23 cellular contexts compared by ENCODE assay signal in the genomic region with DNA sequence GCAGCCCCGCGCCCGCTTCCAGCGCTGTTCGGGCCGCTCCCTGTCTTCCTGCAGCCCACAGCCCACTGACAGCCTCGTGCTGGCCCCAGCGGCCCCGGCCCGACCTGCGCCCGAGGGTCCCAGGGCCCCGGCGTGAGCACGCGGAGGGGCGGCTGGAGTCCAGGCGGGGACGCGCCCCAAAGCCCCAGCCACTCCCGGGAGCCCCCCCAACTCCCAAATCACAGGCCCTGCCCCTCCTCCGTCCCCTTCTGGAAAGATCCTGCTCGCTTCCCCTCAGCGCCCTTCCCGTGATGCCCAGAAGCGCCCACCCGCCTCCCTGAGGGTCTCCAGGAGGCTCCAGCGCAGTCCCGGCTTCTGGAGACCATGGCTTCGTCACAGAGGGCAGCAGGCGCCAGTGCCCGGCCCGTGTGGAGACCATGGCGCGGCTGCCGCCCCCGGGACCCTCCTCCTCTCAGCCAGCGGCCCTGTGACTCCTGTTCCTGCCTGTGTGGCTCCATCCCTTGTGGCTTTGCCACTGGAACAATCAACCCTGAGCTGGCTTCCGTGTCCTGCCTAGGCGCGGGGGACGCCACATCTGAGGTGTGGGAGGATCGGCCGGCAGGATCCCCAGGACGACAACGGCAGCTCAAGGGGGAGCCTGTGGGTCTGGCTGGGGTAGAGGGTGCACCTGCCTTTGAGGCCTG. TPM values are rescaled to one million over a fixed set of nuclear protein-coding genes. Genes with fewer than 3 reads are reported as not detected.
DNase-seq lines count a peak whose midpoint lies in the region; ATAC-seq, FAIRE-seq and TF ChIP-seq lines count a peak whose summit lies in the region.
"Had no signal": no experiment of that assay in that cellular context is flagged by ENCODE, and none has a peak within 500 bp of the region (broad histone marks: within the 10 kb centered on the region; RNA-seq: fewer than 3 reads in every experiment).

No MANE protein-coding gene starts in this region.

- intact Hi-C loops in right cardiac atrium (cut with DNase I) (no loop called here), left ventricle myocardium inferior (cut with micrococcal nuclease) (no loop called here), lower lobe of right lung (cut with DNase I) (no loop called here)

- peak; percentile 70 for FAIRE-seq in urothelium cell line (lab: Jason Lieb, UNC)
- FAIRE-seq: A549, D721Med, GM12892, GM19239, H54, K562 had no signal

- 61% methylated on average over 46 of the region's 46 CpGs for WGBS in right cardiac atrium

- H3K9me3 ChIP-seq in right cardiac atrium (ENCODE audit: control insufficient read depth, low read length) (no peaks in the 10 kb centered on the region), left ventricle myocardium inferior (replicated peaks) (no peaks in the 10 kb centered on the region), NT2/D1 (ENCODE audit: insufficient read depth, low read length) (no peaks in the 10 kb centered on the region), lower lobe of right lung (no peaks in the 10 kb centered on the region)
- H3K9me3 ChIP-seq: A549 had no signal

- no peaks in the 10 kb centered on the region for H3K4me1 ChIP-seq in right cardiac atrium (ENCODE audit: control insufficient read depth, insufficient read depth, low read length)
- H3K4me1 ChIP-seq in left ventricle myocardium inferior, result peaks cover 35% of the 10 kb centered on the region
- peaks cover 21% of the 10 kb centered on the region for H3K4me1 ChIP-seq in NT2/D1 (ENCODE audit: insufficient read depth, insufficient read length)
- H3K4me1 ChIP-seq in lower lobe of right lung, result peaks cover 20% of the 10 kb centered on the region

- H3K4me3 ChIP-seq in right cardiac atrium (ENCODE audit: low read length) (no peak overlapping the region), left ventricle myocardium inferior (no peak overlapping the region), NT2/D1 (ENCODE audit: insufficient read length, low read depth) (no peak overlapping the region), lower lobe of right lung (no peak overlapping the region)
- H3K4me3 ChIP-seq: A549, K562 had no signal

- no peaks in the 10 kb centered on the region for H3K36me3 ChIP-seq in left ventricle myocardium inferior
- no peaks in the 10 kb centered on the region for H3K36me3 ChIP-seq in NT2/D1 (ENCODE audit: insufficient read depth, insufficient read length, low read length)
- no peaks in the 10 kb centered on the region for H3K36me3 ChIP-seq in lower lobe of right lung

- no peak for ATAC-seq in right cardiac atrium
- no peak for ATAC-seq in lower lobe of right lung
- no peak for ATAC-seq in omental fat pad (ENCODE audit: low FRiP score)
- ATAC-seq in HG02588 (IDR thresholded peaks at IDR 0.05; ENCODE audit: unreplicated experiment), result no peak
- ATAC-seq: CD8-positive, alpha-beta T cell; K562 had no signal

- no peak for TF ChIP-seq CTCF in left ventricle myocardium inferior (IDR thresholded peaks at IDR 0.05; ENCODE audit: borderline replicate concordance)
- TF ChIP-seq CTCF in lower lobe of right lung (IDR thresholded peaks at IDR 0.05), result no peak
- no peak for TF ChIP-seq CTCF in omental fat pad (IDR thresholded peaks at IDR 0.05)

- DNase-seq in right cardiac atrium (peak in 2 of 3 donors; percentile 47 to 51), left ventricle myocardium inferior (no peak), NT2/D1 (ENCODE audit: low read depth, low spot score) (no peak), lower lobe of right lung (peak; percentile 37), urothelium cell line (ENCODE audit: low spot score) (no peak), omental fat pad (ENCODE audit: low spot score) (no peak)
- DNase-seq in activated CD4-positive, alpha-beta T cell treated with anti-CD3 and anti-CD28 coated beads, Interleukin-2, amount 50 U/mL, for 1 hour, result no peak
- DNase-seq: CD8-positive, alpha-beta T cell; COR-L47; DMS153; DND-41; GDM1 had no signal

- peak overlapping the region; percentile 18 for H3K9ac ChIP-seq in NT2/D1 (ENCODE audit: insufficient read length, low read depth)

- H3K27me3 ChIP-seq in right cardiac atrium (ENCODE audit: control insufficient read depth, insufficient read depth) (no peaks in the 10 kb centered on the region), left ventricle myocardium inferior (ENCODE audit: low read depth) (peaks cover 92% of the 10 kb centered on the region), NT2/D1 (ENCODE audit: insufficient read depth, insufficient read length) (peaks cover 24% of the 10 kb centered on the region), lower lobe of right lung (ENCODE audit: low read depth) (peaks cover 85% of the 10 kb centered on the region)

- H3K27ac ChIP-seq in right cardiac atrium (ENCODE audit: low read length) (no peak overlapping the region), left ventricle myocardium inferior (replicated peaks) (no peak overlapping the region), lower lobe of right lung (no peak overlapping the region)
- H3K27ac ChIP-seq: A549, HL-60 had no signal

RNA-seq across cellular contexts. Expression of a gene that starts 3.9 kb away (rescaled TPM):
- total RNA-seq in right cardiac atrium (1 to 10 TPM; 2.3 to 7.5 (median 4.6) TPM), left ventricle myocardium inferior (1.4 TPM), lower lobe of right lung (not detected), omental fat pad (not detected)
- polyA plus RNA-seq in right cardiac atrium, result 1.0 TPM
- total RNA-seq: CD8-positive, alpha-beta T cell had no signal
- polyA plus RNA-seq: A549, AG04450, BJ, CD14-positive monocyte, K562 had no signal

RNA-seq across cellular contexts. Expression of a gene that starts 16.5 kb away (rescaled TPM):
- total RNA-seq in right cardiac atrium, result not detected
- not detected for polyA plus RNA-seq in right cardiac atrium
- not detected for total RNA-seq in left ventricle myocardium inferior
- not detected for total RNA-seq in lower lobe of right lung
- not detected for total RNA-seq in omental fat pad
- total RNA-seq: CD8-positive, alpha-beta T cell had no signal
- polyA plus RNA-seq: CD14-positive monocyte had no signal

RNA-seq across cellular contexts. Expression of a gene that starts 41.9 kb away (rescaled TPM):
- total RNA-seq in right cardiac atrium (1 to 10 TPM; 2.8 to 5.7 (median 3.3) TPM), left ventricle myocardium inferior (3.9 TPM), lower lobe of right lung (44.5 TPM), omental fat pad (10 to 100 TPM; 19.8 to 35.5 (median 30.7) TPM)
- 2.5 TPM for polyA plus RNA-seq in right cardiac atrium

RNA-seq across cellular contexts. Expression of a gene that starts 42.6 kb away (rescaled TPM):
- total RNA-seq in right cardiac atrium (10 to 100 TPM; 13.6 to 24.4 (median 18.7) TPM), left ventricle myocardium inferior (14.1 TPM), lower lobe of right lung (60.2 TPM), omental fat pad (10 to 100 TPM; 29.1 to 66.4 (median 47.3) TPM)
- 22.5 TPM for polyA plus RNA-seq in right cardiac atrium

RNA-seq across cellular contexts. Expression of a gene that starts 42.9 kb away (rescaled TPM):
- 10 to 100 TPM; 27.9 to 34.0 (median 30.5) TPM for total RNA-seq in right cardiac atrium
- polyA plus RNA-seq in right cardiac atrium, result 28.9 TPM
- 28.0 TPM for total RNA-seq in left ventricle myocardium inferior
- 27.1 TPM for total RNA-seq in lower lobe of right lung
- total RNA-seq in omental fat pad, result 10 to 100 TPM; 22.9 to 31.6 (median 28.6) TPM

Comparison
In these comparisons a context has a peak if more than half of its experiments do, and no peak if none do; other contexts are left out.
1. DNase-seq: peak in right cardiac atrium (2 of 3) and lower lobe of right lung (single experiment); none in left ventricle myocardium inferior (single experiment), NT2/D1 (single experiment), urothelium cell line (single experiment), omental fat pad (single experiment) and activated CD4-positive, alpha-beta T cell treated with anti-CD3 and anti-CD28 coated beads, Interleukin-2, amount 50 U/mL, for 1 hour (single experiment).